Comparison of ENCODE assay signal across 1 cellular context in genomic region chr7:4803397-4804241, GRCh38.
TF ChIP-seq lines count a peak whose summit lies in the region.

No MANE protein-coding gene starts in this region.

TF ChIP-seq in H1, 55 proteins besides CTCF, POLR2A, EP300 and RAD21:
- TF ChIP-seq TBP (IDR thresholded peaks at IDR 0.05; ENCODE audit: low read depth, low read length) (no peak), SP1 (IDR thresholded peaks at IDR 0.05; ENCODE audit: low read depth, low read length) (no peak), ZNF274 (IDR thresholded peaks at IDR 0.05; ENCODE audit: borderline replicate concordance, extremely low read depth, low read length) (no peak), CBX8 (IDR thresholded peaks at IDR 0.05; ENCODE audit: borderline replicate concordance, low read depth, low read length) (no peak), TAF1 (IDR thresholded peaks at IDR 0.05; ENCODE audit: low read depth, low read length) (no peak), NRF1 (IDR thresholded peaks at IDR 0.05; ENCODE audit: low read depth, low read length) (no peak), JUN (IDR thresholded peaks at IDR 0.05; ENCODE audit: low read depth, low read length) (no peak), USF2 (IDR thresholded peaks at IDR 0.05; ENCODE audit: low read length) (no peak), E2F6 (IDR thresholded peaks at IDR 0.05) (no peak), KDM5A (IDR thresholded peaks at IDR 0.05; ENCODE audit: low read length) (no peak), SIN3A (conservative IDR thresholded peaks at IDR 0.05 in 1 of 2, IDR thresholded peaks at IDR 0.05 in 1 of 2; ENCODE audit: low read depth in 1 of 2, low read length in 2 of 2) (no peak), CHD2 (IDR thresholded peaks at IDR 0.05; ENCODE audit: low read length) (no peak), EZH2 (IDR thresholded peaks at IDR 0.05; ENCODE audit: low read depth, low read length, severe bottlenecking) (no peak)
